30 cellular contexts compared by ENCODE assay signal in the genomic region with DNA sequence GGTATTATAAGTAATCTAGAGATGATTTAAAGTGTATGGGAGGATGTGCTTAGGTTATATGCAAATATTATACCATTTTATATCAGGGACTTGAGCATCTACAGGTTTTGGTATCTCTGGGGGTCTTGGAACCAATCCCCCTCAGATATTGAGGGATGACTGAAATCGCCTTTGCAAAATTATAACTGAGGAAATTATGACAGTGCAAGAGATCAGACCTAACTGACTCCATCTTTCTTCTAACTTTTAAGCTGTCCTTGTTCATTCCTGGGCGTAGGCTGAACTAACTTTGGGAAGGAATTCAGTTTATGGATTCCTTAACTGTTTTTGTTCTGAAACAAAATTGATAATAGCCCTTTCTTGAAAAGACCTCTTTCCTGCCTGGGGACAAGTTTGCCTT.
"Had no signal": no experiment of that assay in that cellular context is flagged by ENCODE, and none has a peak within 500 bp of the region (broad histone marks: within the 10 kb centered on the region; RNA-seq: fewer than 3 reads in every experiment).

No MANE protein-coding gene starts in this region.

- H3K27ac Mint-ChIP-seq: activated CD4-positive, alpha-beta T cell treated with anti-CD3 and anti-CD28 coated beads, Interleukin-2, amount 10 ng/mL, durations not matched to agents 7 days and 5 days; activated CD8-positive, alpha-beta T cell treated with anti-CD3 and anti-CD28 coated beads, Interleukin-2, amount 10 ng/mL, durations not matched to agents 7 days and 5 days; activated naive CD8-positive, alpha-beta T cell; activated T-helper 17 cell treated with anti-CD3 and anti-CD28 coated beads, Interleukin-2, amount 50 U/mL, for 72 hours; memory B cell; naive thymus-derived CD4-positive, alpha-beta T cell; stimulated activated naive B cell treated with anti-CD40 and anti-IgM and Interleukin-4, amounts not matched to agents 10 μg/mL and 1 μg/mL and 100 μg/mL, for 72 hours; T-cell had no signal

- H3K4me3 ChIP-seq: adrenal gland, ascending aorta, gastroesophageal sphincter, right lobe of liver, skin epidermis, transverse colon had no signal

- H3K9me3 ChIP-seq: adrenal gland, ascending aorta, gastroesophageal sphincter, right lobe of liver, transverse colon had no signal

- H3K4me3 Mint-ChIP-seq: activated CD4-positive, alpha-beta T cell treated with anti-CD3 and anti-CD28 coated beads, Interleukin-2, amount 10 ng/mL, durations not matched to agents 7 days and 5 days; activated CD8-positive, alpha-beta T cell treated with anti-CD3 and anti-CD28 coated beads, Interleukin-2, amount 10 ng/mL, durations not matched to agents 7 days and 5 days; activated naive CD8-positive, alpha-beta T cell; activated T-helper 17 cell treated with anti-CD3 and anti-CD28 coated beads, Interleukin-2, amount 50 U/mL, for 72 hours; memory B cell; naive thymus-derived CD4-positive, alpha-beta T cell; neural crest cell; stimulated activated naive B cell treated with anti-CD40 and anti-IgM and Interleukin-4, amounts not matched to agents 10 μg/mL and 1 μg/mL and 100 μg/mL, for 72 hours; T-cell had no signal

- H3K27me3 ChIP-seq: adrenal gland, ascending aorta, gastroesophageal sphincter, right lobe of liver, transverse colon had no signal

- H3K27ac ChIP-seq: ascending aorta, gastroesophageal sphincter, right lobe of liver, skin epidermis, WERI-Rb-1 had no signal

- DNase-seq: activated CD4-positive, alpha-beta T cell treated with anti-CD3 and anti-CD28 coated beads, Interleukin-2, amount 10 ng/mL, durations not matched to agents 7 days and 5 days; activated CD4-positive, CD25-positive, alpha-beta regulatory T cell treated with anti-CD3 and anti-CD28 coated beads, Interleukin-2, amount 50 U/mL, for 72 hours; activated CD8-positive, alpha-beta T cell treated with anti-CD3 and anti-CD28 coated beads, Interleukin-2, amount 10 ng/mL, durations not matched to agents 7 days and 5 days; activated naive CD4-positive, alpha-beta T cell; activated T-cell treated with anti-CD3 and anti-CD28 coated beads, Interleukin-2, amount 50 U/mL, for 1 hour; adrenal gland; central memory CD4-positive, alpha-beta T cell; effector memory CD4-positive, alpha-beta T cell; head of caudate nucleus; left cardiac atrium; naive thymus-derived CD4-positive, alpha-beta T cell; occipital lobe; posterior cingulate gyrus; right lobe of liver; stimulated activated CD4-positive, alpha-beta T cell treated with anti-CD3 and anti-CD28 coated beads, Interleukin-2, amount 100 ng/mL, for 24 hours; stimulated activated naive B cell treated with anti-CD40 and anti-IgM and Interleukin-4, amounts not matched to agents 10 μg/mL and 1 μg/mL and 100 μg/mL, for 72 hours; T-cell; transverse colon; WERI-Rb-1 had no signal

- H3K27me3 Mint-ChIP-seq: activated naive CD8-positive, alpha-beta T cell; stimulated activated naive B cell treated with anti-CD40 and anti-IgM and Interleukin-4, amounts not matched to agents 10 μg/mL and 1 μg/mL and 100 μg/mL, for 72 hours; T-cell had no signal

- H3K4me1 Mint-ChIP-seq: activated T-helper 17 cell treated with anti-CD3 and anti-CD28 coated beads, Interleukin-2, amount 50 U/mL, for 72 hours; memory B cell; stimulated activated naive B cell treated with anti-CD40 and anti-IgM and Interleukin-4, amounts not matched to agents 10 μg/mL and 1 μg/mL and 100 μg/mL, for 72 hours; T-cell had no signal

- ATAC-seq: activated CD8-positive, alpha-beta T cell treated with anti-CD3 and anti-CD28 coated beads, Interleukin-2, amount 10 ng/mL, durations not matched to agents 7 days and 5 days; activated T-helper 17 cell treated with anti-CD3 and anti-CD28 coated beads, Interleukin-2, amount 50 U/mL, for 72 hours; esophagus mucosa; naive thymus-derived CD4-positive, alpha-beta T cell; stimulated activated naive B cell treated with anti-CD40 and anti-IgM and Interleukin-4, amounts not matched to agents 10 μg/mL and 1 μg/mL and 100 μg/mL, for 72 hours; T-cell had no signal

- H3K36me3 Mint-ChIP-seq: activated naive CD8-positive, alpha-beta T cell; memory B cell; naive thymus-derived CD4-positive, alpha-beta T cell; stimulated activated naive B cell treated with anti-CD40 and anti-IgM and Interleukin-4, amounts not matched to agents 10 μg/mL and 1 μg/mL and 100 μg/mL, for 72 hours; T-cell had no signal

- FAIRE-seq: colon, islet of Langerhans, TTC549 had no signal

- H3K4me1 ChIP-seq: adrenal gland, ascending aorta, right lobe of liver, transverse colon had no signal

- H3K9me3 Mint-ChIP-seq: activated CD4-positive, alpha-beta T cell treated with anti-CD3 and anti-CD28 coated beads, Interleukin-2, amount 10 ng/mL, durations not matched to agents 7 days and 5 days; activated T-helper 17 cell treated with anti-CD3 and anti-CD28 coated beads, Interleukin-2, amount 50 U/mL, for 72 hours; memory B cell; naive thymus-derived CD4-positive, alpha-beta T cell; neural crest cell; T-cell had no signal

- H3K36me3 ChIP-seq: adrenal gland, ascending aorta, gastroesophageal sphincter, right lobe of liver, transverse colon, WERI-Rb-1 had no signal
